9 cellular contexts compared by ENCODE assay signal in genomic region chr4:25993564-25994185, GRCh38.
DNase-seq lines count a peak whose midpoint lies in the region; ATAC-seq and TF ChIP-seq lines count a peak whose summit lies in the region.
"Had no signal": no experiment of that assay in that cellular context is flagged by ENCODE, and none has a peak within 500 bp of the region (broad histone marks: within the 10 kb centered on the region; RNA-seq: fewer than 3 reads in every experiment).

No MANE protein-coding gene starts in this region.

- peaks cover 7 to 11% of the 10 kb centered on the region in 2 donors for H3K27me3 Mint-ChIP-seq in stimulated activated naive B cell treated with anti-CD40 and anti-IgM and Interleukin-4, amounts not matched to agents 10 μg/mL and 1 μg/mL and 100 μg/mL, for 72 hours

- CTCF ChIA-PET in SK-N-SH (lab: Yijun Ruan, JAX): interaction anchor here (0.9 to 1.4 kb wide), 4 partner anchors 8 to 89 kb away, joined by 3 to 4 read pairs (median 3); no protein-coding TSS in a partner anchor

- H2AFZ ChIP-seq in SK-N-SH (ENCODE audit: low read depth): no peak overlapping the region

- H3K9me2 ChIP-seq in SK-N-SH: no peaks in the 10 kb centered on the region

- TF ChIP-seq CTCF in GM12872 (IDR thresholded peaks at IDR 0.05; ENCODE audit: insufficient read depth, low read depth, low read length): peak; percentile 50; the same call in 2 of the 3 replicates
- peak; percentile 25; the same call in 1 of the 2 replicates for TF ChIP-seq CTCF in SK-N-SH (IDR thresholded peaks at IDR 0.05)
- TF ChIP-seq CTCF in GM20000 (IDR thresholded peaks at IDR 0.05; ENCODE audit: extremely low read depth, missing control alignments): no peak

- peak; percentile 51 for ATAC-seq in HG02852 (IDR thresholded peaks at IDR 0.05; ENCODE audit: unreplicated experiment)
- ATAC-seq in stimulated activated naive B cell treated with anti-CD40 and anti-IgM and Interleukin-4, amounts not matched to agents 10 μg/mL and 1 μg/mL and 100 μg/mL, for 72 hours (replicated peaks): peak; percentile 61
- no peak for ATAC-seq in HG02571 (IDR thresholded peaks at IDR 0.05; ENCODE audit: unreplicated experiment)

- H3K27me3 ChIP-seq in SK-N-SH (ENCODE audit: insufficient read depth): no peaks in the 10 kb centered on the region

- H3K4me3 ChIP-seq in SK-N-SH (ENCODE audit: low read depth in 2 of 2, low read length in 1 of 2): no peak overlapping the region; a peak in 1 of 4 replicates

- H3K4me1 ChIP-seq in SK-N-SH (ENCODE audit: control insufficient read depth in 1 of 2, insufficient read depth in 2 of 2, low read depth in 1 of 2, low read length in 1 of 2): no peaks in the 10 kb centered on the region; a peak in 1 of 4 replicates

- peaks cover 9 to 11% of the 10 kb centered on the region in 2 donors for H3K4me1 Mint-ChIP-seq in stimulated activated naive B cell treated with anti-CD40 and anti-IgM and Interleukin-4, amounts not matched to agents 10 μg/mL and 1 μg/mL and 100 μg/mL, for 72 hours

- POLR2A ChIA-PET in SK-N-SH (lab: Yijun Ruan, JAX): no interaction called here

- WGBS in SK-N-SH (ENCODE audit: low lambda C conversion rate): 67% methylated on average over 7 of the region's 11 CpGs

- H3F3A ChIP-seq in SK-N-SH (replicated peaks; ENCODE audit: insufficient read depth): no peaks in the 10 kb centered on the region

- H3K9me3 ChIP-seq in SK-N-SH: no peaks in the 10 kb centered on the region

- no peak overlapping the region for H3K4me2 ChIP-seq in SK-N-SH

- H3K9me3 Mint-ChIP-seq in stimulated activated naive B cell treated with anti-CD40 and anti-IgM and Interleukin-4, amounts not matched to agents 10 μg/mL and 1 μg/mL and 100 μg/mL, for 72 hours: peaks cover 0 to 2% of the 10 kb centered on the region in 2 donors
- H3K9me3 Mint-ChIP-seq: naive B cell had no signal

- DNase-seq in SK-N-SH (peak; percentile 41), germinal center (ENCODE audit: low spot score) (peak; percentile 70), kidney glomerular epithelial cell (lab: John Stamatoyannopoulos, UW) (no peak), GM20000 (ENCODE audit: low spot score) (no peak)
- no peak for DNase-seq in stimulated activated naive B cell treated with anti-CD40 and anti-IgM and Interleukin-4, amounts not matched to agents 10 μg/mL and 1 μg/mL and 100 μg/mL, for 72 hours
- DNase-seq: naive B cell had no signal

- TF ChIP-seq EP300 in SK-N-SH (IDR thresholded peaks at IDR 0.05; ENCODE audit: borderline replicate concordance in 1 of 2, low read depth in 1 of 2, low read length in 1 of 2): no peak

- H3K27ac ChIP-seq in SK-N-SH (ENCODE audit: low read depth in 2 of 2, low read length in 1 of 2): no peak overlapping the region

- H3K9ac ChIP-seq in SK-N-SH: no peak overlapping the region

- H3K36me3 ChIP-seq in SK-N-SH (replicated peaks in 1 of 2; ENCODE audit: control insufficient read depth in 1 of 2, insufficient read depth in 2 of 2, low read length in 1 of 2): no peaks in the 10 kb centered on the region

- no peaks in the 10 kb centered on the region for H4K20me1 ChIP-seq in SK-N-SH (ENCODE audit: insufficient read depth)

- no peak overlapping the region for H3K4me3 Mint-ChIP-seq in stimulated activated naive B cell treated with anti-CD40 and anti-IgM and Interleukin-4, amounts not matched to agents 10 μg/mL and 1 μg/mL and 100 μg/mL, for 72 hours
- H3K4me3 Mint-ChIP-seq: naive B cell had no signal

- H3K27ac Mint-ChIP-seq in stimulated activated naive B cell treated with anti-CD40 and anti-IgM and Interleukin-4, amounts not matched to agents 10 μg/mL and 1 μg/mL and 100 μg/mL, for 72 hours: no peak overlapping the region

- TF ChIP-seq RAD21 in SK-N-SH (IDR thresholded peaks at IDR 0.05; ENCODE audit: low read length): peak; percentile 23; the same call in 1 of the 2 replicates

- H3K79me2 ChIP-seq in SK-N-SH (ENCODE audit: insufficient read depth): no peaks in the 10 kb centered on the region

- no peaks in the 10 kb centered on the region for H3K36me3 Mint-ChIP-seq in stimulated activated naive B cell treated with anti-CD40 and anti-IgM and Interleukin-4, amounts not matched to agents 10 μg/mL and 1 μg/mL and 100 μg/mL, for 72 hours
- H3K36me3 Mint-ChIP-seq: naive B cell had no signal

TF ChIP-seq in SK-N-SH, 30 proteins besides CTCF, POLR2A, EP300 and RAD21:
- TF ChIP-seq PBX3 (IDR thresholded peaks at IDR 0.05) (no peak), YY1 (IDR thresholded peaks at IDR 0.05; ENCODE audit: low read depth) (no peak), MAX (IDR thresholded peaks at IDR 0.05; ENCODE audit: low read depth) (no peak), IRF3 (IDR thresholded peaks at IDR 0.05; ENCODE audit: low read depth, low read length) (no peak), GATA2 (CRISPR knock-in tag; IDR thresholded peaks at IDR 0.05) (no peak), ELF1 (IDR thresholded peaks at IDR 0.05) (no peak)

Comparison
In these comparisons a context has a peak if more than half of its experiments do, and no peak if none do; other contexts are left out.
1. DNase-seq: peak in SK-N-SH (single experiment) and germinal center (single experiment); none in stimulated activated naive B cell treated with anti-CD40 and anti-IgM and Interleukin-4, amounts not matched to agents 10 μg/mL and 1 μg/mL and 100 μg/mL, for 72 hours (single experiment), kidney glomerular epithelial cell (single experiment) and GM20000 (single experiment).